ENCODE assay signal across 1 cellular context in genomic region chr15:96274087-96274440, GRCh38.
TF ChIP-seq lines count a peak whose summit lies in the region.

No MANE protein-coding gene starts in this region.

TF ChIP-seq in endothelial cell of umbilical vein, 7 proteins besides CTCF, POLR2A, EP300 and RAD21 (continued from another document):
- TF ChIP-seq MAX (IDR thresholded peaks at IDR 0.05; ENCODE audit: insufficient read depth, insufficient read length) (no peak), MYC (IDR thresholded peaks at IDR 0.05; ENCODE audit: low read depth, low read length) (no peak), FOS (IDR thresholded peaks at IDR 0.05; ENCODE audit: borderline replicate concordance, insufficient read depth, low read length) (no peak)
